ENCODE assay signal across 17 cellular contexts in genomic region chr11:72615329-72615728, GRCh38. TPM values are rescaled to one million over a fixed set of nuclear protein-coding genes. Genes with fewer than 3 reads are reported as not detected.
"Had no signal": no experiment of that assay in that cellular context is flagged by ENCODE, and none has a peak within 500 bp of the region (broad histone marks: within the 10 kb centered on the region; RNA-seq: fewer than 3 reads in every experiment).

No MANE protein-coding gene starts in this region.

- DNase-seq: cortex of kidney; effector memory CD8-positive, alpha-beta T cell; gastrocnemius medialis; heart right ventricle; kidney glomerular epithelial cell; mammary epithelial cell; stimulated activated CD4-positive, alpha-beta T cell treated with anti-CD3 and anti-CD28 coated beads, Interleukin-2, amount 100 ng/mL, for 48 hours; stimulated activated naive CD4-positive, alpha-beta T cell treated with Interleukin-2 at 50 U/mL for 16 hours; thyroid gland had no signal

- H3K4me2 ChIP-seq: smooth muscle cell had no signal

- H3K9me3 ChIP-seq: esophagus muscularis mucosa, gastrocnemius medialis, heart right ventricle, prostate gland, thyroid gland had no signal

- H3K4me3 ChIP-seq: esophagus muscularis mucosa, gastrocnemius medialis, heart right ventricle, prostate gland, smooth muscle cell, thyroid gland had no signal

- H3K36me3 ChIP-seq: esophagus muscularis mucosa, gastrocnemius medialis, heart right ventricle, prostate gland, thyroid gland had no signal

- H3K4me1 ChIP-seq: parathyroid adenoma, prostate gland had no signal

- H3K27ac ChIP-seq: epithelial cell of prostate, esophagus muscularis mucosa, gastrocnemius medialis, heart right ventricle, parathyroid adenoma, prostate gland, thyroid gland had no signal

- H3K27me3 ChIP-seq: esophagus muscularis mucosa, gastrocnemius medialis, thyroid gland had no signal

- H3K9ac ChIP-seq: parathyroid adenoma had no signal

- ATAC-seq: effector memory CD8-positive, alpha-beta T cell; gastrocnemius medialis; heart right ventricle; left lobe of liver; natural killer cell treated with Interleukin-12 subunit alpha and Interleukin-12 subunit beta and Interleukin-15 and Interleukin-18, amount 100 ng/mL, for 72 hours had no signal

RNA-seq across cellular contexts. Expression of gene PDE2A, which starts 58.9 kb away (rescaled TPM):
- total RNA-seq: chondrocyte, smooth muscle cell had no signal
